8 cellular contexts compared by ENCODE assay signal in genomic region chr19:19463348-19464117, GRCh38. TPM values are rescaled to one million over a fixed set of nuclear protein-coding genes. Genes with fewer than 3 reads are reported as not detected.
DNase-seq lines count a peak whose midpoint lies in the region; ATAC-seq and TF ChIP-seq lines count a peak whose summit lies in the region.

No MANE protein-coding gene starts in this region.

- H3K9me3 ChIP-seq in CD4-positive, alpha-beta T cell (ENCODE audit: control insufficient read depth, low read length) = peaks cover 14% of the 10 kb centered on the region

- no peaks in the 10 kb centered on the region for H3K27me3 Mint-ChIP-seq in CD4-positive, alpha-beta T cell
- no peaks in the 10 kb centered on the region for H3K27me3 Mint-ChIP-seq in WTC11 (ENCODE audit: low read depth)

- intact Hi-C loops in CD4-positive, alpha-beta T cell (cut with DNase I, micrococcal nuclease) = no loop called here
- intact Hi-C loops in posterior vena cava (cut with DNase I) = no loop called here

- H3K36me3 Mint-ChIP-seq in CD4-positive, alpha-beta T cell (ENCODE audit: low read depth) = peaks cover 60% of the 10 kb centered on the region
- H3K36me3 Mint-ChIP-seq in WTC11 = peaks cover 37% of the 10 kb centered on the region

- H3K4me3 Mint-ChIP-seq in CD4-positive, alpha-beta T cell = no peak overlapping the region
- H3K4me3 Mint-ChIP-seq in WTC11 = peak overlapping the region; percentile 33; the same call in 1 of the 2 replicates

- no peak for ATAC-seq in CD4-positive, alpha-beta T cell (ENCODE audit: poor library complexity)
- no peak for ATAC-seq in WTC11
- no peak for ATAC-seq in GM21360 (IDR thresholded peaks at IDR 0.05; ENCODE audit: unreplicated experiment)
- ATAC-seq in GM18873 (IDR thresholded peaks at IDR 0.05; ENCODE audit: low FRiP score, unreplicated experiment) = no peak

- no peak for TF ChIP-seq CTCF in CD4-positive, alpha-beta T cell (IDR thresholded peaks at IDR 0.05)
- TF ChIP-seq CTCF in WTC11 (IDR thresholded peaks at IDR 0.05) = no peak

- DNase-seq in CD4-positive, alpha-beta T cell = no peak
- no peak for DNase-seq in WTC11 (ENCODE audit: low spot score)
- DNase-seq in fibroblast of the conjunctiva (ENCODE audit: low read depth) = peak; percentile 43
- peak; percentile 88 for DNase-seq in posterior vena cava (ENCODE audit: low spot score)
- DNase-seq in amniotic stem cell (lab: John Stamatoyannopoulos, UW) = no peak
- no peak for DNase-seq in NCI-H774 (lab: John Stamatoyannopoulos, UW)

- H3K4me1 Mint-ChIP-seq in CD4-positive, alpha-beta T cell (ENCODE audit: low read depth) = peaks cover 65% of the 10 kb centered on the region
- H3K4me1 Mint-ChIP-seq in WTC11 = peaks cover 62% of the 10 kb centered on the region

- POLR2A ChIA-PET in CD4-positive, alpha-beta T cell (lab: Charles Lee) = interaction anchor here (1.9 kb wide), 1 partner anchor 58 kb away, joined by 5 read pairs; the partner anchor contains the start of gene GATAD2A
- POLR2A ChIA-PET in WTC11 (lab: Charles Lee) = no interaction called here

- peak overlapping the region; percentile 95 for H3K27ac Mint-ChIP-seq in CD4-positive, alpha-beta T cell
- peak overlapping the region; percentile 96 for H3K27ac Mint-ChIP-seq in WTC11

- H3K9me3 Mint-ChIP-seq in CD4-positive, alpha-beta T cell = peaks cover 5% of the 10 kb centered on the region
- peaks cover 25% of the 10 kb centered on the region for H3K9me3 Mint-ChIP-seq in WTC11

- no peaks in the 10 kb centered on the region for H3K27me3 ChIP-seq in CD4-positive, alpha-beta T cell (ENCODE audit: control insufficient read depth, insufficient read depth, low read length)

- CTCF ChIA-PET in CD4-positive, alpha-beta T cell (lab: Charles Lee) = no interaction called here
- CTCF ChIA-PET in WTC11 (lab: Charles Lee) = interaction anchor here (2.2 to 2.5 kb wide), 2 partner anchors 12 kb away, joined by 8 to 13 read pairs; no protein-coding TSS in a partner anchor

- peak overlapping the region; percentile 91 for H3K27ac ChIP-seq in CD4-positive, alpha-beta T cell (ENCODE audit: low read depth, low read length)

TF ChIP-seq in WTC11, 78 proteins besides CTCF, POLR2A, EP300 and RAD21:
- TF ChIP-seq AFF4 (CRISPR knock-in tag; IDR thresholded peaks at IDR 0.05; ENCODE audit: borderline replicate concordance) (no peak), RORB (CRISPR knock-in tag; IDR thresholded peaks at IDR 0.05) (no peak), FOXJ3 (CRISPR knock-in tag; IDR thresholded peaks at IDR 0.05; ENCODE audit: borderline replicate concordance) (no peak)
- TF ChIP-seq, protein P1, sequence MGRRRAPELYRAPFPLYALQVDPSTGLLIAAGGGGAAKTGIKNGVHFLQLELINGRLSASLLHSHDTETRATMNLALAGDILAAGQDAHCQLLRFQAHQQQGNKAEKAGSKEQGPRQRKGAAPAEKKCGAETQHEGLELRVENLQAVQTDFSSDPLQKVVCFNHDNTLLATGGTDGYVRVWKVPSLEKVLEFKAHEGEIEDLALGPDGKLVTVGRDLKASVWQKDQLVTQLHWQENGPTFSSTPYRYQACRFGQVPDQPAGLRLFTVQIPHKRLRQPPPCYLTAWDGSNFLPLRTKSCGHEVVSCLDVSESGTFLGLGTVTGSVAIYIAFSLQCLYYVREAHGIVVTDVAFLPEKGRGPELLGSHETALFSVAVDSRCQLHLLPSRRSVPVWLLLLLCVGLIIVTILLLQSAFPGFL (CRISPR knock-in tag; IDR thresholded peaks at IDR 0.05; ENCODE audit: borderline replicate concordance) = no peak
- TF ChIP-seq, protein P2, sequence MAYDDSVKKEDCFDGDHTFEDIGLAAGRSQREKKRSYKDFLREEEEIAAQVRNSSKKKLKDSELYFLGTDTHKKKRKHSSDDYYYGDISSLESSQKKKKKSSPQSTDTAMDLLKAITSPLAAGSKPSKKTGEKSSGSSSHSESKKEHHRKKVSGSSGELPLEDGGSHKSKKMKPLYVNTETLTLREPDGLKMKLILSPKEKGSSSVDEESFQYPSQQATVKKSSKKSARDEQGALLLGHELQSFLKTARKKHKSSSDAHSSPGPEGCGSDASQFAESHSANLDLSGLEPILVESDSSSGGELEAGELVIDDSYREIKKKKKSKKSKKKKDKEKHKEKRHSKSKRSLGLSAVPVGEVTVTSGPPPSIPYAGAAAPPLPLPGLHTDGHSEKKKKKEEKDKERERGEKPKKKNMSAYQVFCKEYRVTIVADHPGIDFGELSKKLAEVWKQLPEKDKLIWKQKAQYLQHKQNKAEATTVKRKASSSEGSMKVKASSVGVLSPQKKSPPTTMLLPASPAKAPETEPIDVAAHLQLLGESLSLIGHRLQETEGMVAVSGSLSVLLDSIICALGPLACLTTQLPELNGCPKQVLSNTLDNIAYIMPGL (CRISPR knock-in tag; IDR thresholded peaks at IDR 0.05) = no peak

RNA-seq across cellular contexts. Expression of gene TSSK6, which starts 51.8 kb away (rescaled TPM):
- total RNA-seq in CD4-positive, alpha-beta T cell = 1 to 10 TPM; 3.4 to 5.5 TPM
- 4.7 to 7.8 TPM (median 7.7 TPM) in 3 replicates for total RNA-seq in WTC11 (2021)
- total RNA-seq in posterior vena cava = under 1 TPM; 0.46 to 1.00 TPM

RNA-seq across cellular contexts. Expression of gene NDUFA13, which starts 52.5 kb away (rescaled TPM):
- 100 to 1,000 TPM; 145 to 156 TPM for total RNA-seq in CD4-positive, alpha-beta T cell
- total RNA-seq in WTC11 (2021) (519 to 568 TPM (median 552 TPM) in 3 replicates), posterior vena cava (100 to 1,000 TPM; 217 to 248 TPM)

RNA-seq across cellular contexts. Expression of gene GATAD2A, which starts 58.1 kb away (rescaled TPM):
- 100 to 1,000 TPM; 104 to 107 TPM for total RNA-seq in CD4-positive, alpha-beta T cell
- total RNA-seq in WTC11 (2021) = 186 to 209 TPM (median 189 TPM) in 3 replicates
- total RNA-seq in posterior vena cava = 10 to 100 TPM; 54.3 to 70.9 TPM

Comparison
In these comparisons a context has a peak if more than half of its experiments do, and no peak if none do; other contexts are left out.
1. DNase-seq: peak in fibroblast of the conjunctiva (single experiment) and posterior vena cava (single experiment); none in CD4-positive, alpha-beta T cell (0 of 10), WTC11 (single experiment), amniotic stem cell (single experiment) and NCI-H774 (single experiment).